In the genomic region with DNA sequence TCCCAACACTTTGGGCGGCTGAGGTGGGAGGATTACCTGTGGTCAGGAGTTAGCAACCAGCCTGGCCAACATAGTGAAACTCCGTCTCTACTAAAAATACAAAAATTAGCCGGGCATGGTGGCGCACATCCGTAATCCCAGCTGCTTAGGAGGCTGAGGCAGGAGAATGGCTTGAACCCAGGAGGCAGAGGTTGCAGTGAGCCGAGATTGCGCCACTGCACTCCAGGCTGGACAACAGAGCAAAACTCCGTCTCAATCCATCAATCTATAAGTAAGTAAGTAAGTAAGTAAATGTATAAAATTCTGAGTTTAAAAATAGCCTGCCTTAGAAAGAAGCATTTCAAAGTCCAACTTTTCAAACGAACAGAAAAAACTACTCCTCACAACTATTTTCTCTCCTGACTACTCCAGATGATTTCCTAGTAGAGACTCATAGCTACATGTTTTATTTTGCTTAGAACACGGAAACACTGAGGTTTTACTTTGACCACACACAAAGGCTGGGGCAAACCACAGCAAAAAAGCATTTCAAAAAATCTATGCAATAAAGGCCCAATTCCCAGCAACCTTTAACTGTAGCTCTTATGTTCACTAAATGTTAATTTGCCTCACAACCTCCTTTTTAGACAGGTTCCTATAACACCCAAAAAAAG, we compare ENCODE assay signal across 8 cellular contexts. TPM values are rescaled to one million over a fixed set of nuclear protein-coding genes. Genes with fewer than 3 reads are reported as not detected.
DNase-seq lines count a peak whose midpoint lies in the region; ATAC-seq and TF ChIP-seq lines count a peak whose summit lies in the region.

No MANE protein-coding gene starts in this region.

- 58% methylated on average over 9 of the region's 10 CpGs for WGBS in right lobe of liver (ENCODE audit: insufficient coverage, low coverage, low lambda C conversion rate, missing lambda C conversion rate)

- peaks cover 82% of the 10 kb centered on the region for H4K20me1 ChIP-seq in OCI-LY3 (ENCODE audit: insufficient read depth, low read length)

- peaks cover 45% of the 10 kb centered on the region for H3K79me2 ChIP-seq in OCI-LY3 (ENCODE audit: low read length)

- H3K27me3 ChIP-seq in OCI-LY3 (ENCODE audit: low read depth, low read length) (peaks cover 27% of the 10 kb centered on the region), right lobe of liver (no peaks in the 10 kb centered on the region)

- H3K4me1 ChIP-seq in OCI-LY3 (ENCODE audit: low read length) (peaks cover 36% of the 10 kb centered on the region), right lobe of liver (peaks cover 0 to 15% (median under 1%) of the 10 kb centered on the region in 4 donors)

- no peak overlapping the region for H3K27ac ChIP-seq in OCI-LY3 (ENCODE audit: low read length)
- H3K27ac ChIP-seq in right lobe of liver = no peak overlapping the region

- intact Hi-C loops in right lobe of liver (cut with DNase I) = no loop called here

- H3K36me3 ChIP-seq in OCI-LY3 (replicated peaks; ENCODE audit: low read depth, low read length) = peaks cover 22% of the 10 kb centered on the region
- H3K36me3 ChIP-seq in right lobe of liver = peaks cover 0 to 24% (median 5%) of the 10 kb centered on the region in 4 donors

- DNase-seq in activated CD8-positive, alpha-beta memory T cell treated with anti-CD3 and anti-CD28 coated beads, Interleukin-2, amount 50 U/mL, for 4 hours = peak; percentile 26
- DNase-seq in activated CD8-positive, alpha-beta memory T cell treated with anti-CD3 and anti-CD28 coated beads for 24 hours = no peak
- peak; percentile 81 for DNase-seq in choroid plexus epithelial cell (ENCODE audit: low read depth)
- peak; percentile 1 for DNase-seq in stimulated activated naive CD4-positive, alpha-beta T cell treated with Interleukin-2 at 50 U/mL for 16 hours (lab: John Stamatoyannopoulos, UW)
- no peak for DNase-seq in right lobe of liver
- DNase-seq in UCSD-AML1 (lab: John Stamatoyannopoulos, UW; ENCODE audit: unreplicated experiment) = no peak

- no peak overlapping the region for H2AFZ ChIP-seq in OCI-LY3 (ENCODE audit: low read depth, low read length)

- TF ChIP-seq CTCF in OCI-LY3 (IDR thresholded peaks at IDR 0.05; ENCODE audit: low read depth, low read length) (no peak), choroid plexus epithelial cell (conservative IDR thresholded peaks at IDR 0.05; ENCODE audit: low read depth, low read length) (no peak), right lobe of liver (IDR thresholded peaks at IDR 0.05) (no peak)

- H3K4me3 ChIP-seq in OCI-LY3 (ENCODE audit: low read length) = no peak overlapping the region
- no peak overlapping the region for H3K4me3 ChIP-seq in choroid plexus epithelial cell (ENCODE audit: low read depth, low read length)
- no peak overlapping the region for H3K4me3 ChIP-seq in right lobe of liver

- no peak overlapping the region for H3K9ac ChIP-seq in OCI-LY3 (ENCODE audit: low read length)

- no peak for TF ChIP-seq POLR2A in right lobe of liver (IDR thresholded peaks at IDR 0.05)

- ATAC-seq in right lobe of liver (no peak), GM21447 (IDR thresholded peaks at IDR 0.05; ENCODE audit: unreplicated experiment) (no peak)

- H3K9me3 ChIP-seq in OCI-LY3 (ENCODE audit: insufficient read depth, low read length) (no peaks in the 10 kb centered on the region), right lobe of liver (no peaks in the 10 kb centered on the region)

- peak overlapping the region; percentile 6; the same call in 1 of the 2 replicates for H3K4me2 ChIP-seq in OCI-LY3 (ENCODE audit: low read length)

RNA-seq across cellular contexts. Expression of a gene that starts 16.3 kb away (rescaled TPM):
- total RNA-seq in right lobe of liver = 10 to 100 TPM in 1 of 6 experiments, 1 to 10 TPM in 5; 6.3 to 14.7 (median 8.4) TPM

RNA-seq across cellular contexts. Expression of a gene that starts 18.2 kb away (rescaled TPM):
- 1 to 10 TPM in 3 of 6 experiments, under 1 TPM in 1, not detected in 2; 0.83 to 2.2 (median 1.4) TPM for total RNA-seq in right lobe of liver

RNA-seq across cellular contexts. Expression of a gene that starts 29.3 kb away (rescaled TPM):
- total RNA-seq in right lobe of liver = 10 to 100 TPM in 2 of 6 experiments, 1 to 10 TPM in 4; 9.5 to 18.1 (median 9.9) TPM

Comparison
In these comparisons a context has a peak if more than half of its experiments do, and no peak if none do; other contexts are left out.
1. DNase-seq: peak in activated CD8-positive, alpha-beta memory T cell treated with anti-CD3 and anti-CD28 coated beads, Interleukin-2, amount 50 U/mL, for 4 hours (single experiment), choroid plexus epithelial cell (single experiment) and stimulated activated naive CD4-positive, alpha-beta T cell treated with Interleukin-2 at 50 U/mL for 16 hours (single experiment); none in activated CD8-positive, alpha-beta memory T cell treated with anti-CD3 and anti-CD28 coated beads for 24 hours (single experiment), right lobe of liver (0 of 3) and UCSD-AML1 (single experiment).